ENCODE assay signal across 21 cellular contexts in genomic region chr16:872436-873242, GRCh38.
DNase-seq lines count a peak whose midpoint lies in the region; ATAC-seq, FAIRE-seq and TF ChIP-seq lines count a peak whose summit lies in the region.
"Had no signal": no experiment of that assay in that cellular context is flagged by ENCODE, and none has a peak within 500 bp of the region (broad histone marks: within the 10 kb centered on the region; RNA-seq: fewer than 3 reads in every experiment).

No MANE protein-coding gene starts in this region.

- H4K20me1 ChIP-seq in HepG2 (ENCODE audit: insufficient read depth, low read length) = no peaks in the 10 kb centered on the region; the same call in 1 of the 2 replicates

- H3K36me3 ChIP-seq in right lobe of liver (no peaks in the 10 kb centered on the region), HepG2 (replicated peaks in 1 of 2; ENCODE audit: control insufficient read depth in 1 of 2, insufficient read depth in 2 of 2, low read length in 2 of 2) (no peaks in the 10 kb centered on the region)
- H3K36me3 ChIP-seq: BE2C had no signal

- no TSS peak for BruUV-seq in HepG2 (replicated peaks; lab: Mats Ljungman, UMichigan)

- H3K27me3 ChIP-seq in right lobe of liver (no peaks in the 10 kb centered on the region), HepG2 (ENCODE audit: control insufficient read depth in 1 of 2, insufficient read depth in 2 of 2, low read length in 2 of 2) (no peaks in the 10 kb centered on the region)
- H3K27me3 ChIP-seq: BE2C had no signal

- no peak overlapping the region for H3K9ac ChIP-seq in HepG2 (ENCODE audit: insufficient read depth, low read depth, low read length)

- peak in 2 of 3 donors; percentile 5 to 35 for DNase-seq in right lobe of liver
- DNase-seq in HepG2 (ENCODE audit: low spot score) = no peak
- peak; percentile 12 for DNase-seq in left cardiac atrium
- no peak for DNase-seq in neural crest cell (ENCODE audit: low read depth, low spot score)
- no peak for DNase-seq in NCI-H146 (lab: John Stamatoyannopoulos, UW)
- DNase-seq: BE2C; CD4-positive, alpha-beta T cell; COR-L47; DMS79; HCEC 1CT; KG1; NCI-H1105; NCI-H1694; NCI-H2081; NCI-H446; NCI-H526 treated with DMSO at 0.1 percent for 48 hours; OCI-M1 had no signal

- WGBS in right lobe of liver (ENCODE audit: insufficient coverage, low coverage, low lambda C conversion rate, missing lambda C conversion rate) = 90% methylated on average over 4 of the region's 23 CpGs
- WGBS in HepG2 (ENCODE audit: low lambda C conversion rate) = 74% methylated on average over 13 of the region's 23 CpGs

- FAIRE-seq in HepG2 (lab: Jason Lieb, UNC) = no peak
- FAIRE-seq: A549, RCC 7860 had no signal

- TF ChIP-seq EP300 in HepG2 (IDR thresholded peaks at IDR 0.05; ENCODE audit: low read depth in 2 of 2, low read length in 2 of 2) = no peak
- TF ChIP-seq EP300 in HepG2 (CRISPR knock-in tag; IDR thresholded peaks at IDR 0.05; ENCODE audit: borderline replicate concordance) = no peak

- CTCF ChIA-PET in HepG2 (lab: Yijun Ruan, JAX; ENCODE audit: low intra/inter-chr PET ratio, low total read pairs) = no interaction called here

- TF ChIP-seq CTCF in right lobe of liver (IDR thresholded peaks at IDR 0.05) (no peak), HepG2 (CRISPR knock-in tag; IDR thresholded peaks at IDR 0.05) (no peak), neural crest cell (conservative IDR thresholded peaks at IDR 0.05) (no peak)

- POLR2A ChIA-PET in HepG2 (lab: Yijun Ruan, JAX) = no interaction called here

- H3K36me3 Mint-ChIP-seq in neural crest cell (ENCODE audit: low read depth) = peaks cover 2% of the 10 kb centered on the region

- no peaks in the 10 kb centered on the region for H3K9me3 ChIP-seq in right lobe of liver
- H3K9me3 ChIP-seq in HepG2 (ENCODE audit: low read length) = no peaks in the 10 kb centered on the region
- H3K9me3 ChIP-seq: A549, BE2C had no signal

- H3K27me3 Mint-ChIP-seq in neural crest cell (ENCODE audit: low read depth) = no peaks in the 10 kb centered on the region
- H3K27me3 Mint-ChIP-seq: CD4-positive, alpha-beta T cell had no signal

- no peak for ATAC-seq in right lobe of liver
- ATAC-seq in HepG2 = no peak
- ATAC-seq in left cardiac atrium = no peak
- no peak for ATAC-seq in GM21447 (IDR thresholded peaks at IDR 0.05; ENCODE audit: unreplicated experiment)
- no peak for ATAC-seq in GM18519 (IDR thresholded peaks at IDR 0.05; ENCODE audit: low FRiP score, unreplicated experiment)
- ATAC-seq: A549 had no signal

- no peaks in the 10 kb centered on the region for H3K9me3 Mint-ChIP-seq in neural crest cell
- H3K9me3 Mint-ChIP-seq: CD4-positive, alpha-beta T cell had no signal

- no peak overlapping the region for H3K4me3 ChIP-seq in right lobe of liver
- H3K4me3 ChIP-seq in HepG2 (replicated peaks in 1 of 3; ENCODE audit: insufficient read depth in 1 of 3, low read depth in 2 of 3, low read length in 3 of 3) = no peak overlapping the region
- H3K4me3 ChIP-seq: A549 had no signal

- no peak overlapping the region for H2AFZ ChIP-seq in HepG2 (ENCODE audit: low read length)

- H3K4me1 Mint-ChIP-seq in neural crest cell = peaks cover 5% of the 10 kb centered on the region

- no peak overlapping the region for H3K4me2 ChIP-seq in HepG2 (ENCODE audit: low read depth, low read length)
- H3K4me2 ChIP-seq: A549 had no signal

- in situ Hi-C loops in HepG2 (cut with HindIII; ENCODE audit: extremely low pct_ligation_motif_present, low pct_unique_long_range_greater_than_20kb) = no loop called here

- no peak for TF ChIP-seq RAD21 in HepG2 (CRISPR knock-in tag; IDR thresholded peaks at IDR 0.05)

- H3K79me2 ChIP-seq in HepG2 (ENCODE audit: insufficient read depth, low read length) = no peaks in the 10 kb centered on the region

- H3K4me1 ChIP-seq in right lobe of liver (no peaks in the 10 kb centered on the region), HepG2 (ENCODE audit: insufficient read depth, low read length) (no peaks in the 10 kb centered on the region)
- H3K4me1 ChIP-seq: A549, BE2C had no signal

- H3K27ac ChIP-seq in right lobe of liver (no peak overlapping the region), HepG2 (ENCODE audit: extremely low read length, insufficient read depth, low read length) (no peak overlapping the region)
- H3K27ac ChIP-seq: A549 had no signal

- TF ChIP-seq POLR2A in right lobe of liver (IDR thresholded peaks at IDR 0.05) (no peak), HepG2 (IDR thresholded peaks at IDR 0.05; ENCODE audit: insufficient read depth in 1 of 2, low read depth in 2 of 2, low read length in 2 of 2) (no peak)

- peak overlapping the region; percentile 35 for H3K27ac Mint-ChIP-seq in neural crest cell (ENCODE audit: unreplicated experiment)
- H3K27ac Mint-ChIP-seq: CD4-positive, alpha-beta T cell had no signal

- no peak overlapping the region for H3K4me3 Mint-ChIP-seq in neural crest cell
- H3K4me3 Mint-ChIP-seq: CD4-positive, alpha-beta T cell had no signal

- intact Hi-C loops in right lobe of liver (cut with DNase I) (no loop called here), HepG2 (cut with micrococcal nuclease; ENCODE audit: unreplicated experiment) (no loop called here), left cardiac atrium (cut with DNase I) (loop anchor here in 1 of 2 donors (5.0 kb wide), 1 partner anchor 60 kb away; no protein-coding TSS in a partner anchor)

TF ChIP-seq in HepG2, 621 proteins besides CTCF, POLR2A, EP300 and RAD21 (continues in another document):
- TF ChIP-seq STAT5B (CRISPR knock-in tag; IDR thresholded peaks at IDR 0.05) (no peak), GTF2F1 (IDR thresholded peaks at IDR 0.05; ENCODE audit: low read length) (no peak), SAFB2 (CRISPR knock-in tag; IDR thresholded peaks at IDR 0.05; ENCODE audit: borderline replicate concordance, low read depth) (no peak), NAIF1 (CRISPR knock-in tag; IDR thresholded peaks at IDR 0.05; ENCODE audit: borderline replicate concordance) (no peak), ZNF572 (CRISPR knock-in tag; IDR thresholded peaks at IDR 0.05) (no peak), ATF3 (CRISPR knock-in tag; IDR thresholded peaks at IDR 0.05) (no peak), GRHL1 (CRISPR knock-in tag; conservative IDR thresholded peaks at IDR 0.05) (no peak), ZNF253 (CRISPR knock-in tag; IDR thresholded peaks at IDR 0.05; ENCODE audit: borderline replicate concordance) (no peak), SNRNP70 (IDR thresholded peaks at IDR 0.05; ENCODE audit: low read depth, low read length) (no peak), ZMAT3 (CRISPR knock-in tag; conservative IDR thresholded peaks at IDR 0.05) (no peak), ATM (IDR thresholded peaks at IDR 0.05; ENCODE audit: borderline replicate concordance) (no peak), IRF2 (CRISPR knock-in tag; IDR thresholded peaks at IDR 0.05) (no peak), MZF1 (CRISPR knock-in tag; IDR thresholded peaks at IDR 0.05; ENCODE audit: borderline replicate concordance) (no peak), E2F1 (CRISPR knock-in tag; IDR thresholded peaks at IDR 0.05) (no peak), PREB (CRISPR knock-in tag; IDR thresholded peaks at IDR 0.05) (no peak), CCAR2 (optimal IDR thresholded peaks at IDR 0.05; ENCODE audit: low read depth, low read length) (no peak), ZNF383 (CRISPR knock-in tag; IDR thresholded peaks at IDR 0.05; ENCODE audit: borderline replicate concordance) (no peak)

Comparison
In these comparisons a context has a peak if more than half of its experiments do, and no peak if none do; other contexts are left out.
1. DNase-seq: peak in right lobe of liver (2 of 3) and left cardiac atrium (single experiment); none in HepG2 (single experiment), neural crest cell (single experiment) and NCI-H146 (single experiment).